26 cellular contexts compared by ENCODE assay signal in the genomic region with DNA sequence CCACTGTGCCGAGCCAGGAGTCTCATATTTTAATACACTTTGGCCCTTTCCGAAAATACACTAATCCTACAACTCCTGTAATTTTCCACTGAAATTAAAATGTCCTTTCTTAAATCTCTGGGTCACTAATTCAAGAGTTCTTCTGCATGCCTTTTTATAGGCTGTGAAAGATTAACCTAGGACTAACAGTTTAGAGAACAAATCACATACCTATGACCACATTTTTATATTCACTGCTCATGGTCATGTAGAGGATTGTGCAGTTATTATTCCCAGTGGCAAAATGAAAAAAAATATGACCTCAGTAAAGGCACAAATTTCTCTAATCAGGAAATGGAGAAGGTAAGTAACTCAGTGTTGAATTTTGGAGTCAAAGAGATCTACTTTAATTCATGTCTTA. TPM values are rescaled to one million over a fixed set of nuclear protein-coding genes. Genes with fewer than 3 reads are reported as not detected.
"Had no signal": no experiment of that assay in that cellular context is flagged by ENCODE, and none has a peak within 500 bp of the region (broad histone marks: within the 10 kb centered on the region; RNA-seq: fewer than 3 reads in every experiment).

No MANE protein-coding gene starts in this region.

- H3K27ac Mint-ChIP-seq: dendritic cell treated with granulocyte-macrophage colony-stimulating factor and Interleukin-4, amounts not matched to agents 40 ng/mL and 50 ng/mL, for 4 days; stimulated activated naive CD8-positive, alpha-beta T cell treated with anti-CD3 and anti-CD28 coated beads, Interleukin-15, amount 100 ng/mL, for 72 hours had no signal

- H3K4me3 ChIP-seq: cardiac muscle cell, colonic mucosa, esophagus squamous epithelium, heart right ventricle, pancreas, right lobe of liver, suprapubic skin, transverse colon, uterus had no signal

- H3K27ac ChIP-seq: cardiac muscle cell, colonic mucosa, esophagus squamous epithelium, heart right ventricle, neutrophil, pancreas, right lobe of liver, suprapubic skin, transverse colon, uterus had no signal

- DNase-seq: colonic mucosa; effector memory CD4-positive, alpha-beta T cell; erythroblast; esophagus squamous epithelium; foreskin melanocyte; glutamatergic neuron; heart right ventricle; hippocampal formation; pancreas; right lobe of liver; small intestine; stimulated activated CD4-positive, alpha-beta T cell treated with anti-CD3 and anti-CD28 coated beads, Interleukin-15, amount 100 ng/mL, for 24 hours; stimulated activated CD4-positive, alpha-beta T cell treated with anti-CD3 and anti-CD28 coated beads, Interleukin-2, amount 100 ng/mL, for 48 hours; stimulated activated naive CD4-positive, alpha-beta T cell; stimulated activated naive CD8-positive, alpha-beta T cell treated with anti-CD3 and anti-CD28 coated beads, Interleukin-15, amount 100 ng/mL, for 72 hours; transverse colon; uterus had no signal

- H3K9me3 ChIP-seq: colonic mucosa, esophagus squamous epithelium, neutrophil, pancreas, right lobe of liver, suprapubic skin, transverse colon, uterus had no signal

- H3K27me3 Mint-ChIP-seq: central memory CD8-positive, alpha-beta T cell; dendritic cell treated with granulocyte-macrophage colony-stimulating factor and Interleukin-4, amounts not matched to agents 40 ng/mL and 50 ng/mL, for 4 days; stimulated activated naive CD8-positive, alpha-beta T cell treated with anti-CD3 and anti-CD28 coated beads, Interleukin-15, amount 100 ng/mL, for 72 hours had no signal

- ATAC-seq: heart right ventricle; left lobe of liver; pancreas; right lobe of liver; stimulated activated naive CD8-positive, alpha-beta T cell treated with anti-CD3 and anti-CD28 coated beads, Interleukin-15, amount 100 ng/mL, for 72 hours had no signal

- H3K4me1 Mint-ChIP-seq: central memory CD8-positive, alpha-beta T cell; stimulated activated naive CD8-positive, alpha-beta T cell treated with anti-CD3 and anti-CD28 coated beads, Interleukin-15, amount 100 ng/mL, for 72 hours had no signal

- H3K27me3 ChIP-seq: cardiac muscle cell, colonic mucosa, esophagus squamous epithelium, heart right ventricle, neutrophil, pancreas, right lobe of liver, suprapubic skin, transverse colon, uterus had no signal

- H3K36me3 ChIP-seq: cardiac muscle cell, colonic mucosa, esophagus squamous epithelium, heart right ventricle, pancreas, right lobe of liver, suprapubic skin, transverse colon, uterus had no signal

- H3K4me3 Mint-ChIP-seq: central memory CD8-positive, alpha-beta T cell; dendritic cell treated with granulocyte-macrophage colony-stimulating factor and Interleukin-4, amounts not matched to agents 40 ng/mL and 50 ng/mL, for 4 days; stimulated activated naive CD8-positive, alpha-beta T cell treated with anti-CD3 and anti-CD28 coated beads, Interleukin-15, amount 100 ng/mL, for 72 hours had no signal

- H3K4me1 ChIP-seq: colonic mucosa, esophagus squamous epithelium, heart right ventricle, pancreas, right lobe of liver, suprapubic skin, transverse colon, uterus had no signal

RNA-seq across cellular contexts. Expression of gene SLCO4C1, which starts 33.4 kb away (rescaled TPM):
- total RNA-seq: cardiac muscle cell, endothelial cell of umbilical vein, lung microvascular endothelial cell, pulmonary artery endothelial cell had no signal
- polyA plus RNA-seq: cardiac muscle cell had no signal
